ENCODE assay signal across 23 cellular contexts in genomic region chr6:162887981-162888689, GRCh38.
"Had no signal": no experiment of that assay in that cellular context is flagged by ENCODE, and none has a peak within 500 bp of the region (broad histone marks: within the 10 kb centered on the region; RNA-seq: fewer than 3 reads in every experiment).

No MANE protein-coding gene starts in this region.

- H3K27ac ChIP-seq: esophagus squamous epithelium, gastroesophageal sphincter, left lung, SK-N-MC, tibial nerve had no signal

- H3K9me3 ChIP-seq: esophagus squamous epithelium, gastroesophageal sphincter, left lung, tibial nerve had no signal

- H3K9me3 Mint-ChIP-seq: activated B cell treated with CpG ODN at 0.5 μM for 24 hours; activated naive CD4-positive, alpha-beta T cell treated with anti-CD3 and anti-CD28 coated beads for 36 hours; activated naive CD8-positive, alpha-beta T cell treated with anti-CD3 and anti-CD28 coated beads, Interleukin-2, amount 10 ng/mL, durations not matched to agents 7 days and 5 days; nephron had no signal

- H3K36me3 ChIP-seq: esophagus squamous epithelium, gastroesophageal sphincter, left lung, tibial nerve had no signal

- H3K27me3 ChIP-seq: esophagus squamous epithelium, gastroesophageal sphincter, left lung, tibial nerve had no signal

- H3K4me3 Mint-ChIP-seq: activated B cell treated with CpG ODN at 0.5 μM for 24 hours; activated CD4-positive, alpha-beta T cell treated with anti-CD3 and anti-CD28 coated beads for 36 hours; activated naive CD4-positive, alpha-beta T cell treated with anti-CD3 and anti-CD28 coated beads for 36 hours; activated naive CD8-positive, alpha-beta T cell treated with anti-CD3 and anti-CD28 coated beads, Interleukin-2, amount 10 ng/mL, durations not matched to agents 7 days and 5 days; activated T-cell treated with anti-CD3 and anti-CD28 coated beads, Interleukin-2, amount 50 U/mL, for 72 hours; effector memory CD8-positive, alpha-beta T cell; nephron; stimulated activated naive CD8-positive, alpha-beta T cell treated with anti-CD3 and anti-CD28 coated beads, Interleukin-15, Interleukin-2, amounts not matched to agents 100 ng/mL and 50 ng/mL, for 24 hours; T-helper 17 cell had no signal

- H3K36me3 Mint-ChIP-seq: activated naive CD8-positive, alpha-beta T cell treated with anti-CD3 and anti-CD28 coated beads, Interleukin-2, amount 10 ng/mL, durations not matched to agents 7 days and 5 days had no signal

- ATAC-seq: activated CD4-positive, alpha-beta T cell treated with anti-CD3 and anti-CD28 coated beads for 36 hours; activated T-cell treated with anti-CD3 and anti-CD28 coated beads, Interleukin-2, amount 50 U/mL, for 72 hours; effector memory CD8-positive, alpha-beta T cell; gastroesophageal sphincter; left lung; T-helper 17 cell had no signal

- H3K27me3 Mint-ChIP-seq: activated B cell treated with CpG ODN at 0.5 μM for 24 hours; activated CD4-positive, alpha-beta T cell treated with anti-CD3 and anti-CD28 coated beads for 36 hours; activated naive CD8-positive, alpha-beta T cell treated with anti-CD3 and anti-CD28 coated beads, Interleukin-2, amount 10 ng/mL, durations not matched to agents 7 days and 5 days; effector memory CD8-positive, alpha-beta T cell; stimulated activated naive CD8-positive, alpha-beta T cell treated with anti-CD3 and anti-CD28 coated beads, Interleukin-15, Interleukin-2, amounts not matched to agents 100 ng/mL and 50 ng/mL, for 24 hours; T-helper 17 cell had no signal

- FAIRE-seq: keratinocyte, urothelium cell line had no signal

- H3K4me3 ChIP-seq: esophagus squamous epithelium, gastroesophageal sphincter, left lung, SK-N-MC, tibial nerve had no signal

- H3K4me1 ChIP-seq: esophagus squamous epithelium, gastroesophageal sphincter, left lung, tibial nerve had no signal

- H3K4me1 Mint-ChIP-seq: activated B cell treated with CpG ODN at 0.5 μM for 24 hours; activated CD4-positive, alpha-beta T cell treated with anti-CD3 and anti-CD28 coated beads for 36 hours; activated naive CD8-positive, alpha-beta T cell treated with anti-CD3 and anti-CD28 coated beads, Interleukin-2, amount 10 ng/mL, durations not matched to agents 7 days and 5 days; nephron; T-helper 17 cell had no signal

- DNase-seq: activated B cell treated with CpG ODN at 0.5 μM for 24 hours; activated CD4-positive, alpha-beta T cell treated with anti-CD3 and anti-CD28 coated beads for 36 hours; activated CD4-positive, alpha-beta T cell treated with anti-CD3 and anti-CD28 coated beads, Interleukin-2, amount 50 U/mL, for 48 hours; activated effector memory CD4-positive, alpha-beta T cell treated with Interleukin-2 at 50 U/mL for 16 hours; activated naive CD4-positive, alpha-beta T cell treated with anti-CD3 and anti-CD28 coated beads for 36 hours; activated naive CD8-positive, alpha-beta T cell treated with anti-CD3 and anti-CD28 coated beads, Interleukin-2, amount 10 ng/mL, durations not matched to agents 7 days and 5 days; activated T-cell treated with anti-CD3 and anti-CD28 coated beads, Interleukin-2, amount 50 U/mL, for 72 hours; amygdala; dermis blood vessel endothelial cell; effector memory CD8-positive, alpha-beta T cell; esophagus squamous epithelium; head of caudate nucleus; left lung; stimulated activated CD4-positive, alpha-beta T cell treated with anti-CD3 and anti-CD28 coated beads, Interleukin-4, amount 100 ng/mL, for 4 hours; SW 1271; T-helper 17 cell had no signal

- H3K27ac Mint-ChIP-seq: activated B cell treated with CpG ODN at 0.5 μM for 24 hours; activated CD4-positive, alpha-beta T cell treated with anti-CD3 and anti-CD28 coated beads for 36 hours; activated naive CD4-positive, alpha-beta T cell treated with anti-CD3 and anti-CD28 coated beads for 36 hours; activated naive CD8-positive, alpha-beta T cell treated with anti-CD3 and anti-CD28 coated beads, Interleukin-2, amount 10 ng/mL, durations not matched to agents 7 days and 5 days; activated T-cell treated with anti-CD3 and anti-CD28 coated beads, Interleukin-2, amount 50 U/mL, for 72 hours; effector memory CD8-positive, alpha-beta T cell; nephron; stimulated activated naive CD8-positive, alpha-beta T cell treated with anti-CD3 and anti-CD28 coated beads, Interleukin-15, Interleukin-2, amounts not matched to agents 100 ng/mL and 50 ng/mL, for 24 hours; T-helper 17 cell had no signal
